ENCODE assay signal across 16 cellular contexts in the genomic region with DNA sequence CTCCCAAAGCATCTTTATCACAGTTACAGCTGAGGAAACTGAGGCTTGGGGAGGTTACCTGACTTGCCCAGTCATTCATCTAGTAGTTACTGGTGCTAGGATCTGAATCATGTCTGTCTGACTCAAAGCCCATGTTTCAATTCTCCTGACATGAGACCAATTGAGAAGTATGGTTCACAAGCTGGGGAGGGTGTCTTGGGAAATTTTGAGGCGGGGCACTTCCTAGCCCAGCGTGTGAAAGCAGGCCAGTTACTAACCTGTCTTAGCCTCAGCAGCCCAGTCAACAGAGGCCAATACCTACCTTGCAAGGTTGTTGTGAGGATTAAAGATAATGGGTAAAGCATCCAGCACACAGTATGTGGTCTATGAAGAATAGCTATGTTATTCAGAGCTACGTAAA. TPM values are rescaled to one million over a fixed set of nuclear protein-coding genes. Genes with fewer than 3 reads are reported as not detected.
DNase-seq lines count a peak whose midpoint lies in the region; ATAC-seq and TF ChIP-seq lines count a peak whose summit lies in the region.
"Had no signal": no experiment of that assay in that cellular context is flagged by ENCODE, and none has a peak within 500 bp of the region (broad histone marks: within the 10 kb centered on the region; RNA-seq: fewer than 3 reads in every experiment).

No MANE protein-coding gene starts in this region.

- no peak overlapping the region for H3K4me3 Mint-ChIP-seq in neural progenitor cell
- H3K4me3 Mint-ChIP-seq: activated CD4-positive, alpha-beta T cell treated with anti-CD3 and anti-CD28 coated beads, Interleukin-2, amount 10 ng/mL, durations not matched to agents 7 days and 5 days; naive thymus-derived CD4-positive, alpha-beta T cell had no signal

- H3K18ac ChIP-seq in IMR-90 (ENCODE audit: low read depth, low read length) = no peak overlapping the region

- peaks cover 18% of the 10 kb centered on the region for H3K4me1 ChIP-seq in IMR-90 (ENCODE audit: control insufficient read depth, insufficient read depth, low read length)
- peaks cover 20% of the 10 kb centered on the region for H3K4me1 ChIP-seq in neural progenitor cell
- H3K4me1 ChIP-seq: BLaER1, body of pancreas, psoas muscle had no signal

- peaks cover 2 to 14% of the 10 kb centered on the region in 2 experiments; a peak in 3 of 4 replicates for H3K79me1 ChIP-seq in IMR-90 (ENCODE audit: low read depth in 1 of 2, low read length in 2 of 2)

- H3K27me3 Mint-ChIP-seq in neural progenitor cell (ENCODE audit: insufficient read depth, low read depth) = peaks cover 2% of the 10 kb centered on the region

- H3K4ac ChIP-seq in IMR-90 (ENCODE audit: low read depth, low read length) = no peak overlapping the region

- H3K9ac ChIP-seq in IMR-90 (ENCODE audit: low read depth, low read length) (no peak overlapping the region), neural progenitor cell (no peak overlapping the region)
- H3K9ac ChIP-seq: BLaER1 had no signal

- no peaks in the 10 kb centered on the region for H3K9me3 Mint-ChIP-seq in neural progenitor cell

- H4K5ac ChIP-seq in IMR-90 (ENCODE audit: low read depth, low read length) = no peak overlapping the region

- H3K9me1 ChIP-seq in IMR-90 (ENCODE audit: insufficient read depth, low read length) = peaks cover 13% of the 10 kb centered on the region

- no peak for TF ChIP-seq POLR2A in IMR-90 (IDR thresholded peaks at IDR 0.05; ENCODE audit: low read depth, low read length)

- no peak overlapping the region for H2BK15ac ChIP-seq in IMR-90 (ENCODE audit: low read depth, low read length)

- in situ Hi-C loops in IMR-90 (cut with MboI; ENCODE audit: low sequenced_read_pairs) (no loop called here), G401 (cut with HindIII; ENCODE audit: low sequenced_read_pairs) (no loop called here)

- no peak for TF ChIP-seq CTCF in IMR-90 (conservative IDR thresholded peaks at IDR 0.05; ENCODE audit: low read depth, low read length)
- TF ChIP-seq CTCF in neural progenitor cell (IDR thresholded peaks at IDR 0.05) = no peak

- ATAC-seq in GM19351 (IDR thresholded peaks at IDR 0.05; ENCODE audit: unreplicated experiment) = peak; percentile 58
- peak; percentile 73 for ATAC-seq in HG02642 (IDR thresholded peaks at IDR 0.05; ENCODE audit: poor library complexity, unreplicated experiment)
- ATAC-seq in IMR-90 (ENCODE audit: low read depth) = no peak
- ATAC-seq: body of pancreas; naive thymus-derived CD4-positive, alpha-beta T cell; psoas muscle; Right ventricle myocardium inferior had no signal

- dilution Hi-C loops in IMR-90 (cut with HindIII; ENCODE audit: low sequenced_read_pairs, unreplicated experiment) = no loop called here

- no CpG with 5 or more reads among the region's 3 CpGs for WGBS in IMR-90 (ENCODE audit: extremely low coverage in 2 of 2, insufficient read length in 1 of 2), 2 experiments

- peaks cover 17% of the 10 kb centered on the region for H3F3A ChIP-seq in neural progenitor cell (ENCODE audit: low read depth)

- H2AK9ac ChIP-seq in IMR-90 (replicated peaks; ENCODE audit: low read depth, low read length, poor library complexity) = no peak overlapping the region

- peaks cover 13% of the 10 kb centered on the region for H3K4me1 Mint-ChIP-seq in neural progenitor cell
- H3K4me1 Mint-ChIP-seq: activated CD4-positive, alpha-beta T cell treated with anti-CD3 and anti-CD28 coated beads, Interleukin-2, amount 10 ng/mL, durations not matched to agents 7 days and 5 days had no signal

- H3K27me3 ChIP-seq in IMR-90 (ENCODE audit: control insufficient read depth, insufficient read depth, low read length) = no peaks in the 10 kb centered on the region
- no peaks in the 10 kb centered on the region for H3K27me3 ChIP-seq in neural progenitor cell
- H3K27me3 ChIP-seq: BLaER1, body of pancreas, dorsolateral prefrontal cortex had no signal

- DNase-seq in IMR-90 (no peak), neural progenitor cell (ENCODE audit: low spot score) (no peak), G401 (ENCODE audit: low spot score) (no peak), NCI-H446 treated with DMSO at 0.1 percent for 48 hours (lab: John Stamatoyannopoulos, UW) (no peak), COLO829 (ENCODE audit: low spot score) (no peak)
- DNase-seq: activated CD4-positive, alpha-beta T cell treated with anti-CD3 and anti-CD28 coated beads, Interleukin-2, amount 10 ng/mL, durations not matched to agents 7 days and 5 days; body of pancreas; dorsolateral prefrontal cortex; naive thymus-derived CD4-positive, alpha-beta T cell; psoas muscle had no signal

- no peak overlapping the region for H3K27ac ChIP-seq in IMR-90 (ENCODE audit: insufficient read depth, low read length)
- H3K27ac ChIP-seq in neural progenitor cell = no peak overlapping the region
- H3K27ac ChIP-seq: BLaER1, body of pancreas, dorsolateral prefrontal cortex, psoas muscle, thoracic aorta had no signal

- intact Hi-C loops in IMR-90 (cut with micrococcal nuclease) = loop anchor here (5.0 to 10.0 kb wide), 2 partner anchors 1012 to 1155 kb away; no protein-coding TSS in a partner anchor

- H2AFZ ChIP-seq in IMR-90 (replicated peaks; ENCODE audit: low read length, poor library complexity) = no peak overlapping the region
- H2AFZ ChIP-seq in neural progenitor cell (replicated peaks) = no peak overlapping the region

- no peak overlapping the region for H2AK5ac ChIP-seq in IMR-90 (ENCODE audit: low read depth, low read length)

- no peak overlapping the region for H3K14ac ChIP-seq in IMR-90 (replicated peaks; ENCODE audit: low read depth, low read length)

- no peak overlapping the region for H4K8ac ChIP-seq in IMR-90 (ENCODE audit: low read depth in 2 of 2, low read length in 2 of 2)

- H3K4me2 ChIP-seq in IMR-90 (ENCODE audit: low read depth, low read length) = no peak overlapping the region
- peak overlapping the region; percentile 43 for H3K4me2 ChIP-seq in neural progenitor cell
- H3K4me2 ChIP-seq: BLaER1 had no signal

- no peak overlapping the region for H4K91ac ChIP-seq in IMR-90 (ENCODE audit: insufficient read depth, low read depth, low read length)

- no peak overlapping the region for H3K23ac ChIP-seq in IMR-90 (ENCODE audit: low read depth, low read length)

- TF ChIP-seq RAD21 in IMR-90 (IDR thresholded peaks at IDR 0.05; ENCODE audit: low read length) = no peak

- POLR2A ChIA-PET in IMR-90 (lab: Charles Lee; ENCODE audit: unreplicated experiment) = no interaction called here

- H3K36me3 ChIP-seq in IMR-90 (ENCODE audit: control insufficient read depth, insufficient read depth, low read length) = no peaks in the 10 kb centered on the region
- H3K36me3 ChIP-seq in neural progenitor cell = no peaks in the 10 kb centered on the region
- H3K36me3 ChIP-seq: BLaER1 had no signal

- H3K36me3 Mint-ChIP-seq in neural progenitor cell = peaks cover 6% of the 10 kb centered on the region
- H3K36me3 Mint-ChIP-seq: naive thymus-derived CD4-positive, alpha-beta T cell had no signal

- H2BK5ac ChIP-seq in IMR-90 (ENCODE audit: low read depth, low read length, poor library complexity, severe bottlenecking) = no peak overlapping the region

- H3K9me3 ChIP-seq in IMR-90 (ENCODE audit: control insufficient read depth, insufficient read depth, low read length) (no peaks in the 10 kb centered on the region), neural progenitor cell (ENCODE audit: low read depth) (no peaks in the 10 kb centered on the region)
- H3K9me3 ChIP-seq: BLaER1, body of pancreas, psoas muscle, thoracic aorta had no signal

- no peak overlapping the region for H3K4me3 ChIP-seq in IMR-90 (ENCODE audit: insufficient read depth, low read depth, low read length)
- H3K4me3 ChIP-seq in neural progenitor cell = no peak overlapping the region
- H3K4me3 ChIP-seq: BLaER1, body of pancreas, dorsolateral prefrontal cortex, psoas muscle, thoracic aorta had no signal

- no peak overlapping the region for H3K27ac Mint-ChIP-seq in neural progenitor cell
- H3K27ac Mint-ChIP-seq: activated CD4-positive, alpha-beta T cell treated with anti-CD3 and anti-CD28 coated beads, Interleukin-2, amount 10 ng/mL, durations not matched to agents 7 days and 5 days; naive thymus-derived CD4-positive, alpha-beta T cell had no signal

- BruUV-seq in IMR-90 (replicated peaks; lab: Mats Ljungman, UMichigan) = no TSS peak

- CTCF ChIA-PET in IMR-90 (lab: Yijun Ruan, JAX) = no interaction called here

- no peak overlapping the region for H2BK120ac ChIP-seq in IMR-90 (ENCODE audit: low read depth, low read length)

- H3K56ac ChIP-seq in IMR-90 (ENCODE audit: extremely low read depth, insufficient read depth, low read length) = no peak overlapping the region

- H2BK20ac ChIP-seq in IMR-90 (ENCODE audit: low read depth, low read length) = peak overlapping the region; percentile 39; the same call in 1 of the 2 replicates

- peaks cover 4% of the 10 kb centered on the region for H4K20me1 ChIP-seq in IMR-90 (ENCODE audit: insufficient read depth, low read length)
- peaks cover 15% of the 10 kb centered on the region for H4K20me1 ChIP-seq in neural progenitor cell (ENCODE audit: low read depth)
- H4K20me1 ChIP-seq: BLaER1 had no signal

- H3K79me2 ChIP-seq in neural progenitor cell (ENCODE audit: low read depth) = no peaks in the 10 kb centered on the region

TF ChIP-seq in IMR-90, 13 proteins besides CTCF, POLR2A, EP300 and RAD21:
- TF ChIP-seq, protein P1, sequence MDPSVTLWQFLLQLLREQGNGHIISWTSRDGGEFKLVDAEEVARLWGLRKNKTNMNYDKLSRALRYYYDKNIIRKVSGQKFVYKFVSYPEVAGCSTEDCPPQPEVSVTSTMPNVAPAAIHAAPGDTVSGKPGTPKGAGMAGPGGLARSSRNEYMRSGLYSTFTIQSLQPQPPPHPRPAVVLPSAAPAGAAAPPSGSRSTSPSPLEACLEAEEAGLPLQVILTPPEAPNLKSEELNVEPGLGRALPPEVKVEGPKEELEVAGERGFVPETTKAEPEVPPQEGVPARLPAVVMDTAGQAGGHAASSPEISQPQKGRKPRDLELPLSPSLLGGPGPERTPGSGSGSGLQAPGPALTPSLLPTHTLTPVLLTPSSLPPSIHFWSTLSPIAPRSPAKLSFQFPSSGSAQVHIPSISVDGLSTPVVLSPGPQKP (IDR thresholded peaks at IDR 0.05; ENCODE audit: borderline replicate concordance, low read depth, low read length) = no peak
- no peak for TF ChIP-seq RFX5 (IDR thresholded peaks at IDR 0.05; ENCODE audit: low read depth, low read length)
- TF ChIP-seq CEBPB (IDR thresholded peaks at IDR 0.05; ENCODE audit: low read depth, low read length) = no peak
- no peak for TF ChIP-seq FOS (IDR thresholded peaks at IDR 0.05; ENCODE audit: low read depth, low read length)
- TF ChIP-seq MAFK (IDR thresholded peaks at IDR 0.05; ENCODE audit: low read depth, low read length) = no peak
- no peak for TF ChIP-seq NFE2L2 (IDR thresholded peaks at IDR 0.05; ENCODE audit: low read depth, low read length)

RNA-seq across cellular contexts. Expression of a gene that starts 37.0 kb away (rescaled TPM):
- total RNA-seq in IMR-90 (2012; rRNA removed) = not detected in 2 replicates
- polyA plus RNA-seq in IMR-90 (2012; rRNA removed) = not detected in 2 replicates
- not detected in 2 replicates for polyA plus RNA-seq in IMR-90 (2012; cell fraction: cytosol; rRNA removed)
- not detected in 2 replicates for polyA plus RNA-seq in IMR-90 (2012; cell fraction: nucleus; rRNA removed; ENCODE audit: low replicate concordance)
- not detected in 2 replicates for total RNA-seq in neural progenitor cell (ENCODE audit: low replicate concordance)
- not detected in 2 replicates for total RNA-seq in G401 (2014; rRNA removed; shearing (Covaris generic))
- total RNA-seq: activated CD4-positive, alpha-beta T cell treated with anti-CD3 and anti-CD28 coated beads, Interleukin-2, amount 10 ng/mL, durations not matched to agents 7 days and 5 days; dorsolateral prefrontal cortex; naive thymus-derived CD4-positive, alpha-beta T cell; psoas muscle; Right ventricle myocardium inferior; T-helper 1 cell treated with Interleukin-12 subunit alpha and Interleukin-12 subunit beta and Interleukin-4 antibody, amounts not matched to agents 30 ng/mL and 1 ng/mL, for 36 hours had no signal
- polyA plus RNA-seq: naive thymus-derived CD4-positive, alpha-beta T cell had no signal
